ENCODE assay signal across 2 cellular contexts in the genomic region with DNA sequence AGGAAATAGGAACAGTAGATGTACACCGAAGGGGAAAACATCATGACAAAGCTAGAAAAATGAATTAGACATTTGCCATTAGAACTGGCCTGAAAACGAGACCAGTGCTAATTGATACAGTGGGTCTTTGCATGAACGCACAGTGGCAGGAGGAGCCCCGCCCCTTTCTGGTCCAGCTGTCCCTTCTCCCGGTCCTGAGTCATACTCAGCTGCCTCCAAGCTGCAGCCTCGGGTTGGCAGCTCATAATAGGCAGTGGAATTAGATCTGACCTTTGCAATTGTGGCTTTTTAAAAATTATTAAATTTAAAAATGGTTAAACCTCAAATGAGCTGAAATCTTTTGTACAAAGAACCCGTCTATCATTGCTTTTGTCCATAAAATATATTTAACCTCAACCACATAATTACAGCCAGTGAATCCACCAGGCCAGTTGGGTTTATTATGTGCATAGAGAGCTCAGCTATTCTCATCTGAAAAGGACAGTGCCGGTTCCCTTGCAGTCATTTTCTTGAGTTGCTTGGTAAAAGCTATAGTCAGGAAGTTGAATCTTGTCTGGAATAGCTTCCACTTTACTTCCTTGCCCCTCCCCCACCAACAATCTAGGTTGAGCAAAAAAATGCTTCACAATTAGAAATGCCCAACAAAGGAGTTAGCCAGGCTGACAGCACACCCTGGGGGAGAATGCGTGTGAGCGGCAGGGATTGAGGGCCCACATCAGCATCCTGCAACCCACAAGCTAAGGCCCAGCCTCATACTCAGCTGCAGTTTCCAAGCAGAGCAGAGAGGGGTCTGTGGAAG.
TF ChIP-seq lines count a peak whose summit lies in the region.

No MANE protein-coding gene starts in this region.

TF ChIP-seq in SK-N-SH, 30 proteins besides CTCF, POLR2A, EP300 and RAD21 (continued from another document):
- TF ChIP-seq, protein P1, sequence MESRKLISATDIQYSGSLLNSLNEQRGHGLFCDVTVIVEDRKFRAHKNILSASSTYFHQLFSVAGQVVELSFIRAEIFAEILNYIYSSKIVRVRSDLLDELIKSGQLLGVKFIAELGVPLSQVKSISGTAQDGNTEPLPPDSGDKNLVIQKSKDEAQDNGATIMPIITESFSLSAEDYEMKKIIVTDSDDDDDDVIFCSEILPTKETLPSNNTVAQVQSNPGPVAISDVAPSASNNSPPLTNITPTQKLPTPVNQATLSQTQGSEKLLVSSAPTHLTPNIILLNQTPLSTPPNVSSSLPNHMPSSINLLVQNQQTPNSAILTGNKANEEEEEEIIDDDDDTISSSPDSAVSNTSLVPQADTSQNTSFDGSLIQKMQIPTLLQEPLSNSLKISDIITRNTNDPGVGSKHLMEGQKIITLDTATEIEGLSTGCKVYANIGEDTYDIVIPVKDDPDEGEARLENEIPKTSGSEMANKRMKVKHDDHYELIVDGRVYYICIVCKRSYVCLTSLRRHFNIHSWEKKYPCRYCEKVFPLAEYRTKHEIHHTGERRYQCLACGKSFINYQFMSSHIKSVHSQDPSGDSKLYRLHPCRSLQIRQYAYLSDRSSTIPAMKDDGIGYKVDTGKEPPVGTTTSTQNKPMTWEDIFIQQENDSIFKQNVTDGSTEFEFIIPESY (IDR thresholded peaks at IDR 0.05; ENCODE audit: borderline replicate concordance, low read depth), result no peak
- TF ChIP-seq GATA2 (CRISPR knock-in tag; IDR thresholded peaks at IDR 0.05) (no peak), MXI1 (IDR thresholded peaks at IDR 0.05; ENCODE audit: low read depth, low read length) (no peak), YY1 (IDR thresholded peaks at IDR 0.05; ENCODE audit: low read depth) (no peak), TAF1 (IDR thresholded peaks at IDR 0.05; ENCODE audit: borderline replicate concordance, low read depth, low read length) (no peak), RFX5 (IDR thresholded peaks at IDR 0.05; ENCODE audit: low read length) (no peak), FOXM1 (IDR thresholded peaks at IDR 0.05; ENCODE audit: low read depth) (no peak)

TF ChIP-seq in SK-N-SH treated with all-trans-retinoic acid at 6 μM for 48 hours, 23 proteins besides CTCF, POLR2A, EP300 and RAD21 (continued from another document):
- TF ChIP-seq, protein P2, sequence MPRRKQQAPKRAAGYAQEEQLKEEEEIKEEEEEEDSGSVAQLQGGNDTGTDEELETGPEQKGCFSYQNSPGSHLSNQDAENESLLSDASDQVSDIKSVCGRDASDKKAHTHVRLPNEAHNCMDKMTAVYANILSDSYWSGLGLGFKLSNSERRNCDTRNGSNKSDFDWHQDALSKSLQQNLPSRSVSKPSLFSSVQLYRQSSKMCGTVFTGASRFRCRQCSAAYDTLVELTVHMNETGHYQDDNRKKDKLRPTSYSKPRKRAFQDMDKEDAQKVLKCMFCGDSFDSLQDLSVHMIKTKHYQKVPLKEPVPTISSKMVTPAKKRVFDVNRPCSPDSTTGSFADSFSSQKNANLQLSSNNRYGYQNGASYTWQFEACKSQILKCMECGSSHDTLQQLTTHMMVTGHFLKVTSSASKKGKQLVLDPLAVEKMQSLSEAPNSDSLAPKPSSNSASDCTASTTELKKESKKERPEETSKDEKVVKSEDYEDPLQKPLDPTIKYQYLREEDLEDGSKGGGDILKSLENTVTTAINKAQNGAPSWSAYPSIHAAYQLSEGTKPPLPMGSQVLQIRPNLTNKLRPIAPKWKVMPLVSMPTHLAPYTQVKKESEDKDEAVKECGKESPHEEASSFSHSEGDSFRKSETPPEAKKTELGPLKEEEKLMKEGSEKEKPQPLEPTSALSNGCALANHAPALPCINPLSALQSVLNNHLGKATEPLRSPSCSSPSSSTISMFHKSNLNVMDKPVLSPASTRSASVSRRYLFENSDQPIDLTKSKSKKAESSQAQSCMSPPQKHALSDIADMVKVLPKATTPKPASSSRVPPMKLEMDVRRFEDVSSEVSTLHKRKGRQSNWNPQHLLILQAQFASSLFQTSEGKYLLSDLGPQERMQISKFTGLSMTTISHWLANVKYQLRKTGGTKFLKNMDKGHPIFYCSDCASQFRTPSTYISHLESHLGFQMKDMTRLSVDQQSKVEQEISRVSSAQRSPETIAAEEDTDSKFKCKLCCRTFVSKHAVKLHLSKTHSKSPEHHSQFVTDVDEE (CRISPR knock-in tag; IDR thresholded peaks at IDR 0.05), result no peak
- TF ChIP-seq ISL1 (CRISPR knock-in tag; IDR thresholded peaks at IDR 0.05) (no peak), ZNF70 (CRISPR knock-in tag; IDR thresholded peaks at IDR 0.05) (no peak)
